Comparison of ENCODE assay signal across 17 cellular contexts in genomic region chr16:77868052-77868451, GRCh38.
DNase-seq lines count a peak whose midpoint lies in the region; ATAC-seq and TF ChIP-seq lines count a peak whose summit lies in the region.
"Had no signal": no experiment of that assay in that cellular context is flagged by ENCODE, and none has a peak within 500 bp of the region (broad histone marks: within the 10 kb centered on the region; RNA-seq: fewer than 3 reads in every experiment).

No MANE protein-coding gene starts in this region.

- no peak for DNase-seq in activated gamma-delta T cell treated with Interleukin-2 at 50 U/mL for 16 hours
- no peak for DNase-seq in brain microvascular endothelial cell
- no peak for DNase-seq in suprapubic skin (ENCODE audit: low spot score in 2 of 2)
- DNase-seq: endodermal cell, gastrocnemius medialis, IMR-90, kidney, NCI-H1417 treated with DMSO at 0.1 percent for 48 hours, NCI-H510A treated with DMSO at 0.1 percent for 48 hours had no signal

- TF ChIP-seq CTCF in brain microvascular endothelial cell (IDR thresholded peaks at IDR 0.05; ENCODE audit: low read depth, low read length, missing control alignments), result no peak
- TF ChIP-seq CTCF in suprapubic skin (IDR thresholded peaks at IDR 0.05), result no peak

- H3K36me3 ChIP-seq in brain microvascular endothelial cell (replicated peaks) (no peaks in the 10 kb centered on the region), suprapubic skin (no peaks in the 10 kb centered on the region)
- H3K36me3 ChIP-seq: gastrocnemius medialis, prostate gland, vagina had no signal

- TF ChIP-seq POLR2A in suprapubic skin (IDR thresholded peaks at IDR 0.05), result no peak

- TF ChIP-seq EP300 in suprapubic skin (IDR thresholded peaks at IDR 0.05), result no peak

- no peak overlapping the region for H3K4me3 ChIP-seq in brain microvascular endothelial cell (ENCODE audit: low read depth, low read length)
- no peak overlapping the region for H3K4me3 ChIP-seq in suprapubic skin
- H3K4me3 ChIP-seq: gastrocnemius medialis, prostate gland, vagina had no signal

- H3K27ac ChIP-seq in brain microvascular endothelial cell, result no peak overlapping the region
- H3K27ac ChIP-seq in suprapubic skin, result no peak overlapping the region
- H3K27ac ChIP-seq: gastrocnemius medialis, prostate gland, vagina had no signal

- H3K27me3 ChIP-seq in brain microvascular endothelial cell (replicated peaks) (no peaks in the 10 kb centered on the region), suprapubic skin (peaks cover 3% of the 10 kb centered on the region)
- H3K27me3 ChIP-seq: gastrocnemius medialis, vagina had no signal

- H3K4me1 ChIP-seq in suprapubic skin, result no peaks in the 10 kb centered on the region
- H3K4me1 ChIP-seq: gastrocnemius medialis, prostate gland had no signal

- H3K9me3 ChIP-seq in suprapubic skin, result no peaks in the 10 kb centered on the region
- H3K9me3 ChIP-seq: gastrocnemius medialis, prostate gland, vagina had no signal

- ATAC-seq in GM18511 (IDR thresholded peaks at IDR 0.05; ENCODE audit: unreplicated experiment) (peak; percentile 32), GM21367 (IDR thresholded peaks at IDR 0.05; ENCODE audit: unreplicated experiment) (peak; percentile 19), HG02938 (IDR thresholded peaks at IDR 0.05; ENCODE audit: unreplicated experiment) (peak; percentile 34), HG03460 (IDR thresholded peaks at IDR 0.05; ENCODE audit: unreplicated experiment) (peak; percentile 34), GM19397 (IDR thresholded peaks at IDR 0.05; ENCODE audit: unreplicated experiment) (no peak)
- ATAC-seq: gastrocnemius medialis, HCT116 had no signal

- 81% methylated on average over 2 of the region's 2 CpGs for WGBS in suprapubic skin

- in situ Hi-C loops in brain microvascular endothelial cell (cut with HindIII; ENCODE audit: low pct_ligation_motif_present, low sequenced_read_pairs), result no loop called here
